16 cellular contexts compared by ENCODE assay signal in genomic region chr2:110173523-110173922, GRCh38. TPM values are rescaled to one million over a fixed set of nuclear protein-coding genes. Genes with fewer than 3 reads are reported as not detected.
DNase-seq lines count a peak whose midpoint lies in the region; ATAC-seq, FAIRE-seq and TF ChIP-seq lines count a peak whose summit lies in the region.
"Had no signal": no experiment of that assay in that cellular context is flagged by ENCODE, and none has a peak within 500 bp of the region (broad histone marks: within the 10 kb centered on the region; RNA-seq: fewer than 3 reads in every experiment).

No MANE protein-coding gene starts in this region.

- TF ChIP-seq CTCF in HepG2 (CRISPR knock-in tag; IDR thresholded peaks at IDR 0.05), result no peak
- no peak for TF ChIP-seq CTCF in right lobe of liver (IDR thresholded peaks at IDR 0.05)

- H4K20me1 ChIP-seq in HepG2 (ENCODE audit: insufficient read depth, low read length), result no peaks in the 10 kb centered on the region

- H3K36me3 ChIP-seq in HepG2 (replicated peaks in 1 of 2; ENCODE audit: control insufficient read depth in 1 of 2, insufficient read depth in 2 of 2, low read length in 2 of 2) (no peaks in the 10 kb centered on the region), right lobe of liver (no peaks in the 10 kb centered on the region), HAP-1 (replicated peaks) (no peaks in the 10 kb centered on the region)
- H3K36me3 ChIP-seq: upper lobe of right lung had no signal

- H3K4me3 ChIP-seq in HepG2 (replicated peaks in 1 of 3; ENCODE audit: insufficient read depth in 1 of 3, low read depth in 2 of 3, low read length in 3 of 3) (no peak overlapping the region), right lobe of liver (no peak overlapping the region), HAP-1 (no peak overlapping the region)
- H3K4me3 ChIP-seq: GM12878, upper lobe of right lung had no signal

- no peak for FAIRE-seq in HepG2 (lab: Jason Lieb, UNC)
- FAIRE-seq: GM12878 had no signal

- no peak for TF ChIP-seq RAD21 in HepG2 (CRISPR knock-in tag; IDR thresholded peaks at IDR 0.05)

- POLR2A ChIA-PET in HepG2 (lab: Yijun Ruan, JAX), result no interaction called here

- intact Hi-C loops in HepG2 (cut with micrococcal nuclease; ENCODE audit: unreplicated experiment), result no loop called here
- intact Hi-C loops in right lobe of liver (cut with DNase I), result no loop called here

- H3K27me3 ChIP-seq in HepG2 (ENCODE audit: control insufficient read depth in 1 of 2, insufficient read depth in 2 of 2, low read length in 2 of 2) (no peaks in the 10 kb centered on the region; a peak in 1 of 5 replicates), right lobe of liver (no peaks in the 10 kb centered on the region), HAP-1 (ENCODE audit: low read depth) (peaks cover 2% of the 10 kb centered on the region; the same call in 1 of the 2 replicates)
- H3K27me3 ChIP-seq: upper lobe of right lung had no signal

- in situ Hi-C loops in HepG2 (cut with HindIII; ENCODE audit: extremely low pct_ligation_motif_present, low pct_unique_long_range_greater_than_20kb) (no loop called here), HAP-1 (cut with MboI; ENCODE audit: low sequenced_read_pairs) (no loop called here)

- TF ChIP-seq EP300 in HepG2 (IDR thresholded peaks at IDR 0.05; ENCODE audit: low read depth in 2 of 2, low read length in 2 of 2), result no peak
- no peak for TF ChIP-seq EP300 in HepG2 (CRISPR knock-in tag; IDR thresholded peaks at IDR 0.05; ENCODE audit: borderline replicate concordance)

- TF ChIP-seq POLR2A in HepG2 (IDR thresholded peaks at IDR 0.05; ENCODE audit: insufficient read depth in 1 of 2, low read depth in 2 of 2, low read length in 2 of 2) (no peak), right lobe of liver (IDR thresholded peaks at IDR 0.05) (no peak)

- H3K4me2 ChIP-seq in HepG2 (ENCODE audit: low read depth, low read length), result no peak overlapping the region
- H3K4me2 ChIP-seq: KMS-11 had no signal

- no peak overlapping the region for H2AFZ ChIP-seq in HepG2 (ENCODE audit: low read length)

- CTCF ChIA-PET in HepG2 (lab: Yijun Ruan, JAX; ENCODE audit: low intra/inter-chr PET ratio, low total read pairs), result no interaction called here

- 2% methylated on average over 1 of the region's 1 CpG for WGBS in HepG2 (ENCODE audit: low lambda C conversion rate)
- WGBS in right lobe of liver (ENCODE audit: insufficient coverage, low coverage, low lambda C conversion rate, missing lambda C conversion rate), result 90% methylated on average over 1 of the region's 1 CpG

- DNase-seq in HepG2 (ENCODE audit: low spot score), result peak; percentile 5
- no peak for DNase-seq in right lobe of liver
- peak; percentile 48 for DNase-seq in RKO (ENCODE audit: low spot score)
- peak; percentile 25 for DNase-seq in fibroblast of peridontal ligament (ENCODE audit: extremely low read depth)
- DNase-seq in C1 segment of cervical spinal cord (lab: John Stamatoyannopoulos, UW), result no peak
- DNase-seq in HAP-1 (ENCODE audit: low spot score in 2 of 2), result no peak
- DNase-seq: activated T-cell treated with anti-CD3 and anti-CD28 coated beads, Interleukin-2, amount 50 U/mL, for 24 hours; AML-193; DMS79 treated with DMSO at 0.1 percent for 48 hours; NCI-H2081; stimulated activated CD4-positive, alpha-beta T cell treated with anti-CD3 and anti-CD28 coated beads, Interleukin-1b, Interleukin-23, amount 100 ng/mL, for 48 hours; upper lobe of right lung had no signal

- ATAC-seq in HepG2, result no peak
- no peak for ATAC-seq in right lobe of liver
- ATAC-seq in HG03571 (IDR thresholded peaks at IDR 0.05; ENCODE audit: unreplicated experiment), result no peak
- no peak for ATAC-seq in HG03175 (IDR thresholded peaks at IDR 0.05; ENCODE audit: unreplicated experiment)
- ATAC-seq: GM12878, upper lobe of right lung had no signal

- no TSS peak for BruUV-seq in HepG2 (replicated peaks; lab: Mats Ljungman, UMichigan)

- no peaks in the 10 kb centered on the region for H3K9me3 ChIP-seq in HepG2 (ENCODE audit: low read length)
- no peaks in the 10 kb centered on the region for H3K9me3 ChIP-seq in right lobe of liver
- H3K9me3 ChIP-seq in HAP-1, result no peaks in the 10 kb centered on the region
- H3K9me3 ChIP-seq: upper lobe of right lung had no signal

- no peaks in the 10 kb centered on the region for H3K79me2 ChIP-seq in HepG2 (ENCODE audit: insufficient read depth, low read length)

- no peak overlapping the region for H3K9ac ChIP-seq in HepG2 (ENCODE audit: insufficient read depth, low read depth, low read length)
- H3K9ac ChIP-seq: KMS-11 had no signal

- H3K4me1 ChIP-seq in HepG2 (ENCODE audit: insufficient read depth, low read length) (no peaks in the 10 kb centered on the region), right lobe of liver (no peaks in the 10 kb centered on the region), HAP-1 (no peaks in the 10 kb centered on the region)
- H3K4me1 ChIP-seq: upper lobe of right lung had no signal

- H3K27ac ChIP-seq in HepG2 (ENCODE audit: extremely low read length, insufficient read depth, low read length) (no peak overlapping the region), right lobe of liver (no peak overlapping the region)
- H3K27ac ChIP-seq: KMS-11, upper lobe of right lung had no signal

RNA-seq across cellular contexts. Expression of gene NPHP1, which starts 31.3 kb away (rescaled TPM):
- total RNA-seq in HepG2 (2016; rRNA removed; fragmentation: Illumina TruSeq; extraction: Trizol) (4.8 and 6.7 TPM in 2 replicates), right lobe of liver (1 to 10 TPM in 2 of 6 experiments, under 1 TPM in 4; 0.06 to 1.9 (median 0.65) TPM)
- 0.97 and 1.5 TPM in 2 replicates for total RNA-seq in HepG2 (2016; cell fraction: cytosol; rRNA removed; fragmentation: Illumina TruSeq; extraction: Trizol; ENCODE audit: low read depth)
- 4.9 and 5.8 TPM in 2 replicates for total RNA-seq in HepG2 (2016; cell fraction: insoluble cytoplasmic fraction; rRNA removed; fragmentation: Illumina TruSeq; extraction: Trizol)
- total RNA-seq in HepG2 (2016; cell fraction: membrane; rRNA removed; fragmentation: Illumina TruSeq; extraction: Trizol), result 0.96 and 1.4 TPM in 2 replicates
- total RNA-seq in HepG2 (2016; cell fraction: nucleus; rRNA removed; fragmentation: Illumina TruSeq; extraction: Trizol), result 2.5 and 2.8 TPM in 2 replicates
- polyA plus RNA-seq in HepG2 (2011; rRNA removed), result 1.6 and 2.7 TPM in 2 replicates
- polyA plus RNA-seq in HepG2 (2011; cell fraction: cytosol; rRNA removed), result 0.60 and 0.88 TPM in 2 replicates
- polyA plus RNA-seq in HepG2 (2011; cell fraction: nucleus; rRNA removed), result 1.2 and 2.2 TPM in 2 replicates
- 1.9 TPM in 2 replicates for polyA plus RNA-seq in HepG2 (2012)
- 0.74 and 1.2 TPM in 2 replicates for polyA plus RNA-seq in HepG2 (2016; cell fraction: cytosol; fragmentation: Illumina TruSeq; extraction: Trizol; ENCODE audit: low read depth)
- 5.2 and 6.9 TPM in 2 replicates for polyA plus RNA-seq in HepG2 (2016; cell fraction: insoluble cytoplasmic fraction; fragmentation: Illumina TruSeq; extraction: Trizol; ENCODE audit: low read depth)
- polyA plus RNA-seq in HepG2 (2016; cell fraction: membrane; fragmentation: Illumina TruSeq; extraction: Trizol; ENCODE audit: low read depth), result 1.2 and 1.7 TPM in 2 replicates
- polyA plus RNA-seq in HepG2 (2016; cell fraction: nucleus; fragmentation: Illumina TruSeq; extraction: Trizol; ENCODE audit: insufficient read depth, low read depth), result 3.9 and 4.4 TPM in 2 replicates
- polyA minus RNA-seq in HepG2 (2011; rRNA and poly(A)+ RNA removed; ENCODE audit: low replicate concordance), result 0.26 and 0.37 TPM in 2 replicates
- 0.70 and 0.79 TPM in 2 replicates for polyA minus RNA-seq in HepG2 (2011; cell fraction: cytosol; rRNA and poly(A)+ RNA removed)
- 1.4 and 2.4 TPM in 2 replicates for polyA minus RNA-seq in HepG2 (2011; cell fraction: nucleus; rRNA and poly(A)+ RNA removed)

RNA-seq across cellular contexts. Expression of gene MTLN, which starts 38.8 kb away (rescaled TPM):
- total RNA-seq in HepG2 (2016; rRNA removed; fragmentation: Illumina TruSeq; extraction: Trizol) (47.1 and 50.4 TPM in 2 replicates), right lobe of liver (10 to 100 TPM; 25.4 to 64.0 (median 38.0) TPM)
- 64.0 and 99.8 TPM in 2 replicates for total RNA-seq in HepG2 (2016; cell fraction: cytosol; rRNA removed; fragmentation: Illumina TruSeq; extraction: Trizol; ENCODE audit: low read depth)
- 55.3 and 57.0 TPM in 2 replicates for total RNA-seq in HepG2 (2016; cell fraction: insoluble cytoplasmic fraction; rRNA removed; fragmentation: Illumina TruSeq; extraction: Trizol)
- total RNA-seq in HepG2 (2016; cell fraction: membrane; rRNA removed; fragmentation: Illumina TruSeq; extraction: Trizol), result 63.6 and 76.4 TPM in 2 replicates
- 20.8 and 26.1 TPM in 2 replicates for total RNA-seq in HepG2 (2016; cell fraction: nucleus; rRNA removed; fragmentation: Illumina TruSeq; extraction: Trizol)
- polyA plus RNA-seq in HepG2 (2011; rRNA removed), result 37.1 and 47.4 TPM in 2 replicates
- polyA plus RNA-seq in HepG2 (2011; cell fraction: cytosol; rRNA removed), result 13.9 and 21.0 TPM in 2 replicates
- 28.2 and 28.9 TPM in 2 replicates for polyA plus RNA-seq in HepG2 (2011; cell fraction: nucleus; rRNA removed)
- 16.0 and 22.1 TPM in 2 replicates for polyA plus RNA-seq in HepG2 (2012)
- 49.7 and 76.6 TPM in 2 replicates for polyA plus RNA-seq in HepG2 (2016; cell fraction: cytosol; fragmentation: Illumina TruSeq; extraction: Trizol; ENCODE audit: low read depth)
- 30.0 and 34.8 TPM in 2 replicates for polyA plus RNA-seq in HepG2 (2016; cell fraction: insoluble cytoplasmic fraction; fragmentation: Illumina TruSeq; extraction: Trizol; ENCODE audit: low read depth)
- polyA plus RNA-seq in HepG2 (2016; cell fraction: membrane; fragmentation: Illumina TruSeq; extraction: Trizol; ENCODE audit: low read depth), result 44.6 and 52.6 TPM in 2 replicates
- polyA plus RNA-seq in HepG2 (2016; cell fraction: nucleus; fragmentation: Illumina TruSeq; extraction: Trizol; ENCODE audit: insufficient read depth, low read depth), result 28.8 and 31.3 TPM in 2 replicates
- 4.2 and 19.5 TPM in 2 replicates for polyA minus RNA-seq in HepG2 (2011; rRNA and poly(A)+ RNA removed; ENCODE audit: low replicate concordance)
- polyA minus RNA-seq in HepG2 (2011; cell fraction: cytosol; rRNA and poly(A)+ RNA removed), result 8.3 and 10.7 TPM in 2 replicates
- 8.0 and 9.2 TPM in 2 replicates for polyA minus RNA-seq in HepG2 (2011; cell fraction: nucleus; rRNA and poly(A)+ RNA removed)

RNA-seq across cellular contexts. Expression of gene MALL, which starts 57.9 kb away (rescaled TPM):
- total RNA-seq in HepG2 (2016; rRNA removed; fragmentation: Illumina TruSeq; extraction: Trizol) (not detected in 2 replicates), right lobe of liver (1 to 10 TPM; 1.1 to 3.1 (median 2.2) TPM)
- not detected in 2 replicates for total RNA-seq in HepG2 (2016; cell fraction: cytosol; rRNA removed; fragmentation: Illumina TruSeq; extraction: Trizol; ENCODE audit: low read depth)
- not detected in 2 replicates for total RNA-seq in HepG2 (2016; cell fraction: insoluble cytoplasmic fraction; rRNA removed; fragmentation: Illumina TruSeq; extraction: Trizol)
- total RNA-seq in HepG2 (2016; cell fraction: membrane; rRNA removed; fragmentation: Illumina TruSeq; extraction: Trizol), result not detected in 2 replicates
- total RNA-seq in HepG2 (2016; cell fraction: nucleus; rRNA removed; fragmentation: Illumina TruSeq; extraction: Trizol), result not detected in 2 replicates
- polyA plus RNA-seq in HepG2 (2011; rRNA removed), result not detected in 2 replicates
- polyA plus RNA-seq in HepG2 (2011; cell fraction: cytosol; rRNA removed), result not detected in 2 replicates
- polyA plus RNA-seq in HepG2 (2011; cell fraction: nucleus; rRNA removed), result not detected in 2 replicates
- not detected in 2 replicates for polyA plus RNA-seq in HepG2 (2012)
- not detected in 2 replicates for polyA plus RNA-seq in HepG2 (2016; cell fraction: cytosol; fragmentation: Illumina TruSeq; extraction: Trizol; ENCODE audit: low read depth)
- not detected in 2 replicates for polyA plus RNA-seq in HepG2 (2016; cell fraction: insoluble cytoplasmic fraction; fragmentation: Illumina TruSeq; extraction: Trizol; ENCODE audit: low read depth)
- not detected in 2 replicates for polyA plus RNA-seq in HepG2 (2016; cell fraction: membrane; fragmentation: Illumina TruSeq; extraction: Trizol; ENCODE audit: low read depth)
- not detected in 2 replicates for polyA plus RNA-seq in HepG2 (2016; cell fraction: nucleus; fragmentation: Illumina TruSeq; extraction: Trizol; ENCODE audit: insufficient read depth, low read depth)
- not detected in 2 replicates for polyA minus RNA-seq in HepG2 (2011; rRNA and poly(A)+ RNA removed; ENCODE audit: low replicate concordance)
- polyA minus RNA-seq in HepG2 (2011; cell fraction: cytosol; rRNA and poly(A)+ RNA removed), result not detected in 2 replicates
- not detected in 2 replicates for polyA minus RNA-seq in HepG2 (2011; cell fraction: nucleus; rRNA and poly(A)+ RNA removed)
- polyA plus RNA-seq: GM12878 had no signal

Comparison
In these comparisons a context has a peak if more than half of its experiments do, and no peak if none do; other contexts are left out.
1. DNase-seq: peak in HepG2 (single experiment), RKO (single experiment) and fibroblast of peridontal ligament (single experiment); none in right lobe of liver (0 of 3), C1 segment of cervical spinal cord (0 of 14) and HAP-1 (0 of 2).